ENCODE assay signal across 33 cellular contexts in the genomic region with DNA sequence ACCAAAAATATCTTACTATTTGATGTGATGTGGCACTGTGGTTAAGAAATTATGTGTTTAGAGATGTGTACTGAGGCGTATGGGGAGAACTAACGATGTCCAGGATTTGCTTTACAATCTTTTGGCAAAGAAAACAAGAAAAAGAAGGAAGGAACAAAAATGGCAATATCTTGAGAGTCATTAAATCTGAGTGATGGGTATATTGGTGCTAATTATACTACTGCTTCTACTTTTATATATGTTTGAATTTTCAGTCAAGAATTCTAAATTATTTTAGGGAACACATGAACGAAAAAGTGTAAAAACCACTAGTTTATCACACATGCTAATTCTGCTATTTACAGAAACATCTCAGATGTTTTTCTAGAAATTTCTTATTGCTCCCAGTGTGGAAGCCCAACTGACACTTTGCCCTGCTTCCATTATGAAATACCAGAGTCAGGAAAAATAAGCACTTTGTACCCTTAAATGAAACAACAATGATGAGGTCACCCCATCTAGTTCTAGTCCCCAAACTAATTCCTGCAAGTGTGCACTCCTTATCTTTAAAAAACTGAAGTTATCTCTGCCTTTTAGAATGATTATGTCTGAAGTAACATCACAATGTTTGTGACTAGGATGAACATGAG. TPM values are rescaled to one million over a fixed set of nuclear protein-coding genes. Genes with fewer than 3 reads are reported as not detected.
"Had no signal": no experiment of that assay in that cellular context is flagged by ENCODE, and none has a peak within 500 bp of the region (broad histone marks: within the 10 kb centered on the region; RNA-seq: fewer than 3 reads in every experiment).

No MANE protein-coding gene starts in this region.

- H3K27me3 ChIP-seq: ovary, spleen, stomach, suprapubic skin, testis, tibial artery, transverse colon, upper lobe of right lung, uterus had no signal

- H3K4me1 ChIP-seq: neural progenitor cell, parathyroid adenoma, psoas muscle, spleen, stomach, suprapubic skin, testis, tibial artery, transverse colon, upper lobe of right lung, uterus had no signal

- H3K36me3 ChIP-seq: neural progenitor cell, ovary, spleen, stomach, suprapubic skin, tibial artery, transverse colon, upper lobe of right lung, uterus had no signal

- ATAC-seq: naive thymus-derived CD4-positive, alpha-beta T cell; natural killer cell; psoas muscle; right cardiac atrium; sciatic nerve; stimulated activated effector memory CD8-positive, alpha-beta T cell treated with anti-CD3 and anti-CD28 coated beads, Interleukin-12 subunit alpha, Interleukin-12 subunit beta, amount 100 ng/mL, for 72 hours; stimulated activated naive B cell treated with anti-CD40 and anti-IgM and Interleukin-4, amounts not matched to agents 10 μg/mL and 1 μg/mL and 100 μg/mL, for 72 hours; upper lobe of right lung had no signal

- H3K27ac ChIP-seq: neural progenitor cell, ovary, parathyroid adenoma, psoas muscle, skin epidermis, spleen, stomach, suprapubic skin, testis, tibial artery, transverse colon, upper lobe of right lung, uterus had no signal

- H3K9me3 ChIP-seq: ovary, testis, tibial artery, uterus had no signal

- H2AFZ ChIP-seq: neural progenitor cell, parathyroid adenoma had no signal

- DNase-seq: naive thymus-derived CD4-positive, alpha-beta T cell; natural killer cell; occipital lobe; ovary; posterior cingulate gyrus; psoas muscle; right cardiac atrium; spleen; stimulated activated CD4-positive, alpha-beta T cell treated with anti-CD3 and anti-CD28 coated beads, Interleukin-12 subunit alpha, Interleukin-12 subunit beta, amount 100 ng/mL, for 4 hours; stimulated activated CD4-positive, alpha-beta T cell treated with anti-CD3 and anti-CD28 coated beads, Interleukin-2, amount 100 ng/mL, for 24 hours; stimulated activated CD4-positive, alpha-beta T cell treated with anti-CD3 and anti-CD28 coated beads, Interleukin-2, amount 100 ng/mL, for 48 hours; stimulated activated CD4-positive, alpha-beta T cell treated with anti-CD3 and anti-CD28 coated beads, Interleukin-4, amount 100 ng/mL, for 24 hours; stimulated activated naive B cell treated with anti-CD40 and anti-IgM and Interleukin-4, amounts not matched to agents 10 μg/mL and 1 μg/mL and 100 μg/mL, for 72 hours; stimulated activated naive CD4-positive, alpha-beta T cell treated with Interleukin-2 at 50 U/mL for 16 hours; stomach; substantia nigra; testis; tibial artery; transverse colon; upper lobe of right lung; uterus had no signal

- H3K4me3 ChIP-seq: neural progenitor cell, ovary, psoas muscle, skin epidermis, smooth muscle cell, spleen, stomach, suprapubic skin, testis, tibial artery, transverse colon, upper lobe of right lung, uterus had no signal

- H3K9ac ChIP-seq: neural progenitor cell, parathyroid adenoma had no signal

- H3K4me2 ChIP-seq: neural progenitor cell, smooth muscle cell had no signal

- H3K79me2 ChIP-seq: parathyroid adenoma had no signal

RNA-seq across cellular contexts. Expression of gene TAT, which starts 18.8 kb away (rescaled TPM):
- total RNA-seq: naive thymus-derived CD4-positive, alpha-beta T cell; natural killer cell; progenitor cell of endocrine pancreas; renal cortical epithelial cell; smooth muscle cell; stomach; upper lobe of right lung; urinary bladder had no signal
- polyA plus RNA-seq: neural cell, psoas muscle, smooth muscle cell, stomach had no signal

RNA-seq across cellular contexts. Expression of gene CHST4, which starts 31.8 kb away (rescaled TPM):
- total RNA-seq: naive thymus-derived CD4-positive, alpha-beta T cell; natural killer cell; occipital lobe; osteoblast; progenitor cell of endocrine pancreas; psoas muscle; renal cortical epithelial cell; right cardiac atrium; sciatic nerve; smooth muscle cell; spleen; stomach; suprapubic skin; transverse colon; urinary bladder had no signal
- polyA plus RNA-seq: naive thymus-derived CD4-positive, alpha-beta T cell; neural cell; psoas muscle; right cardiac atrium; smooth muscle cell; stomach; urinary bladder had no signal
